ENCODE assay signal across 8 cellular contexts in genomic region chr3:156674911-156675743, GRCh38. TPM values are rescaled to one million over a fixed set of nuclear protein-coding genes. Genes with fewer than 3 reads are reported as not detected.
DNase-seq lines count a peak whose midpoint lies in the region; ATAC-seq and TF ChIP-seq lines count a peak whose summit lies in the region.

No MANE protein-coding gene starts in this region.

- H3K9me3 ChIP-seq in CD8-positive, alpha-beta memory T cell (ENCODE audit: low read length), result no peaks in the 10 kb centered on the region
- H3K9me3 ChIP-seq in right cardiac atrium (ENCODE audit: control insufficient read depth, low read length), result no peaks in the 10 kb centered on the region
- no peaks in the 10 kb centered on the region for H3K9me3 ChIP-seq in psoas muscle

- no peaks in the 10 kb centered on the region for H3K27me3 ChIP-seq in CD8-positive, alpha-beta memory T cell (ENCODE audit: insufficient read depth, low read length, poor library complexity, severe bottlenecking)
- H3K27me3 ChIP-seq in right cardiac atrium (ENCODE audit: control insufficient read depth, insufficient read depth) (no peaks in the 10 kb centered on the region), psoas muscle (ENCODE audit: insufficient read depth in 3 of 3, low read length in 2 of 3) (no peaks in the 10 kb centered on the region)

- peaks cover 22% of the 10 kb centered on the region for H3K36me3 ChIP-seq in CD8-positive, alpha-beta memory T cell (ENCODE audit: insufficient read depth, low read length)
- peaks cover 8 to 21% of the 10 kb centered on the region in 2 donors for H3K36me3 ChIP-seq in psoas muscle (ENCODE audit: insufficient read depth in 1 of 2, low read depth in 1 of 2)

- TF ChIP-seq POLR2A in GM18505 (IDR thresholded peaks at IDR 0.05; ENCODE audit: borderline replicate concordance, extremely low read depth, insufficient read depth, insufficient read length), result no peak

- peak overlapping the region; percentile 95 for H3K27ac ChIP-seq in CD8-positive, alpha-beta memory T cell (ENCODE audit: low read depth, low read length)
- H3K27ac ChIP-seq in angular gyrus (ENCODE audit: low read depth, low read length) (peak overlapping the region; percentile 81), right cardiac atrium (ENCODE audit: low read length) (peak overlapping the region; percentile 90), psoas muscle (peak overlapping the region; percentile 96)

- CTCF ChIA-PET in CD8-positive, alpha-beta memory T cell (lab: Charles Lee), result interaction anchor here (0.7 to 5.5 kb wide), 22 partner anchors 7 to 485 kb away, joined by 3 to 43 read pairs (median 4); partner anchors contain the start of genes CCNL1 and SSR3

- H3K27ac Mint-ChIP-seq in CD8-positive, alpha-beta memory T cell, result peak overlapping the region; percentile 86 to 99 (median 95)

- peak overlapping the region; percentile 93 for H3K4me3 ChIP-seq in CD8-positive, alpha-beta memory T cell (ENCODE audit: low read length)
- H3K4me3 ChIP-seq in right cardiac atrium (ENCODE audit: low read length) (peak overlapping the region; percentile 68), psoas muscle (peak overlapping the region; percentile 88)

- POLR2A ChIA-PET in CD8-positive, alpha-beta memory T cell (lab: Charles Lee), result interaction anchor here (0.5 to 4.3 kb wide), 13 partner anchors 11 to 500 kb away, joined by 3 to 30 read pairs (median 5); partner anchors contain the start of genes CCNL1 and SSR3

- peaks cover 42% of the 10 kb centered on the region for H3K4me1 ChIP-seq in CD8-positive, alpha-beta memory T cell (ENCODE audit: insufficient read depth, low read length)
- peaks cover 5% of the 10 kb centered on the region for H3K4me1 ChIP-seq in right cardiac atrium (ENCODE audit: control insufficient read depth, insufficient read depth, low read length)
- H3K4me1 ChIP-seq in psoas muscle, result peaks cover 42% of the 10 kb centered on the region

- H3K9me3 Mint-ChIP-seq in CD8-positive, alpha-beta memory T cell, result no peaks in the 10 kb centered on the region

- ATAC-seq in HG03354 (IDR thresholded peaks at IDR 0.05; ENCODE audit: poor library complexity, severe bottlenecking, unreplicated experiment) (peak; percentile 0), right cardiac atrium (peak; percentile 65 to 74), psoas muscle (peak; percentile 13 to 45 (median 22)), GM18858 (IDR thresholded peaks at IDR 0.05; ENCODE audit: unreplicated experiment) (no peak), GM18505 (IDR thresholded peaks at IDR 0.05; ENCODE audit: unreplicated experiment) (no peak)

- H3K4me1 Mint-ChIP-seq in CD8-positive, alpha-beta memory T cell, result peaks cover 49 to 52% (median 51%) of the 10 kb centered on the region in 3 donors

- WGBS in right cardiac atrium, result under 1% methylated on average over 84 of the region's 84 CpGs
- 0 to 1% (median 0%) methylated on average over 77 to 84 of the region's 84 CpGs for WGBS in psoas muscle, 3 donors

- no peaks in the 10 kb centered on the region for H3K27me3 Mint-ChIP-seq in CD8-positive, alpha-beta memory T cell

- peaks cover 10 to 45% (median 14%) of the 10 kb centered on the region in 3 donors for H3K36me3 Mint-ChIP-seq in CD8-positive, alpha-beta memory T cell

- TF ChIP-seq CTCF in psoas muscle (IDR thresholded peaks at IDR 0.05), result peak; percentile 24

- intact Hi-C loops in right cardiac atrium (cut with DNase I) (loop anchor here (2.0 to 10.0 kb wide), 10 partner anchors 120 to 462 kb away; partner anchors contain the start of genes LEKR1 (in 2 of the 4) and SSR3 (in 2 of the 4)), psoas muscle (cut with DNase I) (loop anchor here (1.0 to 10.0 kb wide), 8 partner anchors 43 to 467 kb away; partner anchors contain the start of gene SSR3 (in 2 of the 2))

- peak; percentile 35 to 64 (median 44) for DNase-seq in CD8-positive, alpha-beta memory T cell
- DNase-seq in SW480 (ENCODE audit: low spot score), result peak; percentile 43
- DNase-seq in right cardiac atrium, result peak; percentile 80 to 92 (median 88)
- peak; percentile 72 to 82 for DNase-seq in psoas muscle

- H3K4me3 Mint-ChIP-seq in CD8-positive, alpha-beta memory T cell, result peak overlapping the region; percentile 90 to 98 (median 97)

RNA-seq across cellular contexts. Expression of gene TIPARP, which starts 0.7 kb away (rescaled TPM):
- 10 to 100 TPM; 36.0 to 37.0 TPM for total RNA-seq in CD8-positive, alpha-beta memory T cell
- polyA plus RNA-seq in CD8-positive, alpha-beta memory T cell, result 19.8 TPM
- total RNA-seq in right cardiac atrium (10 to 100 TPM; 32.8 to 51.3 (median 41.2) TPM), psoas muscle (10 to 100 TPM; 10.5 to 18.1 (median 16.0) TPM)
- polyA plus RNA-seq in right cardiac atrium (24.3 TPM), psoas muscle (10 to 100 TPM in 2 of 3 donors, 1 to 10 TPM in 1; 9.4 to 22.3 (median 11.2) TPM)

Comparison
In these comparisons a context has a peak if more than half of its experiments do, and no peak if none do; other contexts are left out.
1. ATAC-seq: peak in HG03354 (single experiment), right cardiac atrium (2 of 2) and psoas muscle (4 of 4); none in GM18858 (single experiment) and GM18505 (single experiment).
2. Peak in every context shown above with its lines, with median percentiles within 50 percentile points of each other: DNase-seq, H3K27ac ChIP-seq and H3K4me3 ChIP-seq.